19 cellular contexts compared by ENCODE assay signal in genomic region chrX:150655713-150656266, GRCh38. TPM values are rescaled to one million over a fixed set of nuclear protein-coding genes. Genes with fewer than 3 reads are reported as not detected.
DNase-seq lines count a peak whose midpoint lies in the region; ATAC-seq, FAIRE-seq and TF ChIP-seq lines count a peak whose summit lies in the region.
"Had no signal": no experiment of that assay in that cellular context is flagged by ENCODE, and none has a peak within 500 bp of the region (broad histone marks: within the 10 kb centered on the region; RNA-seq: fewer than 3 reads in every experiment).

No MANE protein-coding gene starts in this region.

- no peak for TF ChIP-seq RAD21 in HepG2 (CRISPR knock-in tag; IDR thresholded peaks at IDR 0.05)

- H3F3A ChIP-seq in PC-9 (ENCODE audit: insufficient read depth, low read depth), result no peaks in the 10 kb centered on the region

- POLR2A ChIA-PET in HepG2 (lab: Yijun Ruan, JAX), result no interaction called here
- POLR2A ChIA-PET in PC-9 (lab: Charles Lee; ENCODE audit: unreplicated experiment), result no interaction called here

- no TSS peak for BruUV-seq in HepG2 (replicated peaks; lab: Mats Ljungman, UMichigan)
- BruUV-seq in PC-9 (replicated peaks; lab: Mats Ljungman, UMichigan), result no TSS peak

- peaks cover 3% of the 10 kb centered on the region for H3K4me1 Mint-ChIP-seq in astrocyte (ENCODE audit: low read depth, unreplicated experiment)
- H3K4me1 Mint-ChIP-seq: H9, IgD-negative memory B cell had no signal

- DNase-seq in HCEC 1CT (peak; percentile 3), astrocyte (ENCODE audit: low read depth) (no peak), HepG2 (ENCODE audit: low spot score) (no peak), NCI-H526 (lab: John Stamatoyannopoulos, UW) (no peak), SW 1271 (lab: John Stamatoyannopoulos, UW) (no peak), PC-9 (no peak), NCI-H446 (lab: John Stamatoyannopoulos, UW) (no peak)
- DNase-seq: Calu3; CD8-positive, alpha-beta T cell; DMS79 treated with DMSO at 0.1 percent for 48 hours; H9; HFFc6; KG1 had no signal

- CTCF ChIA-PET in HepG2 (lab: Yijun Ruan, JAX; ENCODE audit: low intra/inter-chr PET ratio, low total read pairs) (no interaction called here), PC-9 (lab: Charles Lee) (no interaction called here)

- H3K36me3 ChIP-seq in astrocyte (ENCODE audit: insufficient read depth, low read length), result no peaks in the 10 kb centered on the region
- H3K36me3 ChIP-seq in HepG2 (replicated peaks in 1 of 2; ENCODE audit: control insufficient read depth in 1 of 2, insufficient read depth in 2 of 2, low read length in 2 of 2), result peaks cover 1 to 10% of the 10 kb centered on the region in 2 experiments; a peak in 2 of 5 replicates
- peaks cover 14% of the 10 kb centered on the region; the same call in 1 of the 2 replicates for H3K36me3 ChIP-seq in PC-9 (ENCODE audit: low read depth)

- intact Hi-C loops in HepG2 (cut with micrococcal nuclease; ENCODE audit: unreplicated experiment), result no loop called here
- intact Hi-C loops in PC-9 (cut with micrococcal nuclease; ENCODE audit: unreplicated experiment), result no loop called here

- WGBS in HepG2 (ENCODE audit: low lambda C conversion rate), result 97% methylated on average over 3 of the region's 3 CpGs

- ATAC-seq in HepG2, result no peak
- ATAC-seq: CD8-positive, alpha-beta T cell; GM12878 had no signal

- no peaks in the 10 kb centered on the region for H3K79me2 ChIP-seq in astrocyte (ENCODE audit: insufficient read depth, low read length)
- no peaks in the 10 kb centered on the region for H3K79me2 ChIP-seq in HepG2 (ENCODE audit: insufficient read depth, low read length)
- no peaks in the 10 kb centered on the region for H3K79me2 ChIP-seq in PC-9 (ENCODE audit: low read depth)

- H3K36me3 Mint-ChIP-seq in astrocyte (ENCODE audit: low read depth, unreplicated experiment), result peaks cover 4% of the 10 kb centered on the region
- H3K36me3 Mint-ChIP-seq: IgD-negative memory B cell had no signal

- TF ChIP-seq CTCF in astrocyte (IDR thresholded peaks at IDR 0.05; ENCODE audit: insufficient read depth, low read depth, low read length) (no peak), HepG2 (CRISPR knock-in tag; IDR thresholded peaks at IDR 0.05) (no peak), PC-9 (conservative IDR thresholded peaks at IDR 0.05) (no peak)

- TF ChIP-seq POLR2A in HepG2 (IDR thresholded peaks at IDR 0.05; ENCODE audit: insufficient read depth in 1 of 2, low read depth in 2 of 2, low read length in 2 of 2), result no peak

- no peak overlapping the region for H3K27ac Mint-ChIP-seq in astrocyte (ENCODE audit: unreplicated experiment)
- H3K27ac Mint-ChIP-seq: CD8-positive, alpha-beta T cell; H9; HFFc6; IgD-negative memory B cell had no signal

- H3K9me3 ChIP-seq in astrocyte (ENCODE audit: insufficient read depth, low read depth, low read length) (no peaks in the 10 kb centered on the region), HepG2 (ENCODE audit: low read length) (no peaks in the 10 kb centered on the region), PC-9 (ENCODE audit: insufficient read depth, low read depth) (no peaks in the 10 kb centered on the region)
- H3K9me3 ChIP-seq: BLaER1 had no signal

- in situ Hi-C loops in HepG2 (cut with HindIII; ENCODE audit: extremely low pct_ligation_motif_present, low pct_unique_long_range_greater_than_20kb), result no loop called here

- H4K20me1 ChIP-seq in astrocyte (ENCODE audit: insufficient read depth, low read length) (no peaks in the 10 kb centered on the region), HepG2 (ENCODE audit: insufficient read depth, low read length) (no peaks in the 10 kb centered on the region), PC-9 (ENCODE audit: insufficient read depth) (no peaks in the 10 kb centered on the region)
- H4K20me1 ChIP-seq: BLaER1 had no signal

- no peaks in the 10 kb centered on the region for H3K4me1 ChIP-seq in astrocyte (ENCODE audit: insufficient read depth, low read length)
- H3K4me1 ChIP-seq in HepG2 (ENCODE audit: insufficient read depth, low read length), result no peaks in the 10 kb centered on the region
- H3K4me1 ChIP-seq in PC-9 (replicated peaks; ENCODE audit: insufficient read depth), result no peaks in the 10 kb centered on the region
- H3K4me1 ChIP-seq: BLaER1 had no signal

- H3K4me2 ChIP-seq in astrocyte (ENCODE audit: low read length), result no peak overlapping the region
- no peak overlapping the region for H3K4me2 ChIP-seq in HepG2 (ENCODE audit: low read depth, low read length)
- H3K4me2 ChIP-seq in PC-9, result no peak overlapping the region
- H3K4me2 ChIP-seq: BLaER1 had no signal

- no peaks in the 10 kb centered on the region for H3K27me3 Mint-ChIP-seq in astrocyte (ENCODE audit: low read depth, unreplicated experiment)
- H3K27me3 Mint-ChIP-seq: IgD-negative memory B cell had no signal

- H3K4me3 ChIP-seq in astrocyte (ENCODE audit: insufficient read depth, low read depth, low read length), result no peak overlapping the region
- H3K4me3 ChIP-seq in HepG2 (replicated peaks in 1 of 3; ENCODE audit: insufficient read depth in 1 of 3, low read depth in 2 of 3, low read length in 3 of 3), result no peak overlapping the region
- H3K4me3 ChIP-seq in PC-9, result no peak overlapping the region
- H3K4me3 ChIP-seq: BLaER1, GM12878 had no signal

- H2AFZ ChIP-seq in astrocyte (ENCODE audit: low read depth, low read length) (no peak overlapping the region), HepG2 (ENCODE audit: low read length) (no peak overlapping the region), PC-9 (no peak overlapping the region)

- H3K4me3 Mint-ChIP-seq in astrocyte (ENCODE audit: unreplicated experiment), result no peak overlapping the region
- H3K4me3 Mint-ChIP-seq: CD14-positive monocyte; CD8-positive, alpha-beta T cell; H9; HFFc6; IgD-negative memory B cell had no signal

- TF ChIP-seq EP300 in HepG2 (IDR thresholded peaks at IDR 0.05; ENCODE audit: low read depth in 2 of 2, low read length in 2 of 2) (no peak), HepG2 (CRISPR knock-in tag; IDR thresholded peaks at IDR 0.05; ENCODE audit: borderline replicate concordance) (no peak)

- no peaks in the 10 kb centered on the region for H3K9me3 Mint-ChIP-seq in astrocyte (ENCODE audit: unreplicated experiment)
- H3K9me3 Mint-ChIP-seq: CD8-positive, alpha-beta T cell; HFFc6; IgD-negative memory B cell had no signal

- FAIRE-seq in astrocyte (lab: Jason Lieb, UNC), result peak; percentile 47
- FAIRE-seq in HepG2 (lab: Jason Lieb, UNC), result no peak
- FAIRE-seq: GM12878, GM19239 had no signal

- H3K27me3 ChIP-seq in astrocyte (ENCODE audit: insufficient read depth, low read length), result no peaks in the 10 kb centered on the region
- no peaks in the 10 kb centered on the region for H3K27me3 ChIP-seq in HepG2 (ENCODE audit: control insufficient read depth in 1 of 2, insufficient read depth in 2 of 2, low read length in 2 of 2)
- H3K27me3 ChIP-seq in PC-9 (ENCODE audit: insufficient read depth, low read depth), result no peaks in the 10 kb centered on the region
- H3K27me3 ChIP-seq: BLaER1 had no signal

- H3K9me2 ChIP-seq in PC-9 (ENCODE audit: insufficient read depth), result peaks cover 4% of the 10 kb centered on the region; the same call in 1 of the 2 replicates

- H3K27ac ChIP-seq in astrocyte (ENCODE audit: low read depth, low read length), result no peak overlapping the region
- H3K27ac ChIP-seq in HepG2 (ENCODE audit: extremely low read length, insufficient read depth, low read length), result no peak overlapping the region
- H3K27ac ChIP-seq in PC-9, result no peak overlapping the region
- H3K27ac ChIP-seq: BLaER1, HL-60 had no signal

- H3K9ac ChIP-seq in astrocyte (ENCODE audit: low read length) (no peak overlapping the region), HepG2 (ENCODE audit: insufficient read depth, low read depth, low read length) (no peak overlapping the region)
- H3K9ac ChIP-seq: BLaER1 had no signal

TF ChIP-seq in HepG2, 621 proteins besides CTCF, POLR2A, EP300 and RAD21:
- TF ChIP-seq ATF7 (IDR thresholded peaks at IDR 0.05) (peak; percentile 40; the same call in 1 of the 2 replicates), ATF7 (CRISPR knock-in tag; IDR thresholded peaks at IDR 0.05) (no peak), ZNF225 (CRISPR knock-in tag; IDR thresholded peaks at IDR 0.05) (no peak), MAFK (conservative IDR thresholded peaks at IDR 0.05 in 1 of 2, IDR thresholded peaks at IDR 0.05 in 1 of 2; ENCODE audit: low read length in 2 of 2) (peak in 1 of 2 experiments; percentile 29; a peak in 1 of 4 replicates)

RNA-seq across cellular contexts. Expression of gene MTMR1, which starts 37.4 kb away (rescaled TPM):
- total RNA-seq in astrocyte (14.9 and 18.6 TPM in 2 replicates), HepG2 (2016; rRNA removed; fragmentation: Illumina TruSeq; extraction: Trizol) (11.1 and 11.3 TPM in 2 replicates), PC-9 (2021) (26.2 and 41.3 TPM in 2 replicates)
- total RNA-seq in HepG2 (2016; cell fraction: cytosol; rRNA removed; fragmentation: Illumina TruSeq; extraction: Trizol; ENCODE audit: low read depth), result 4.9 and 6.2 TPM in 2 replicates
- 10.8 and 10.9 TPM in 2 replicates for total RNA-seq in HepG2 (2016; cell fraction: insoluble cytoplasmic fraction; rRNA removed; fragmentation: Illumina TruSeq; extraction: Trizol)
- 6.2 and 6.4 TPM in 2 replicates for total RNA-seq in HepG2 (2016; cell fraction: membrane; rRNA removed; fragmentation: Illumina TruSeq; extraction: Trizol)
- 11.7 and 14.6 TPM in 2 replicates for total RNA-seq in HepG2 (2016; cell fraction: nucleus; rRNA removed; fragmentation: Illumina TruSeq; extraction: Trizol)
- 8.9 and 9.1 TPM in 2 replicates for polyA plus RNA-seq in HepG2 (2011; rRNA removed)
- polyA plus RNA-seq in HepG2 (2011; cell fraction: cytosol; rRNA removed), result 5.0 and 5.7 TPM in 2 replicates
- 20.2 and 23.1 TPM in 2 replicates for polyA plus RNA-seq in HepG2 (2011; cell fraction: nucleus; rRNA removed)
- 6.0 and 7.7 TPM in 2 replicates for polyA plus RNA-seq in HepG2 (2012)
- 0.63 and 0.69 TPM in 2 replicates for polyA plus RNA-seq in HepG2 (2016; cell fraction: cytosol; fragmentation: Illumina TruSeq; extraction: Trizol; ENCODE audit: low read depth)
- 9.7 and 9.8 TPM in 2 replicates for polyA plus RNA-seq in HepG2 (2016; cell fraction: insoluble cytoplasmic fraction; fragmentation: Illumina TruSeq; extraction: Trizol; ENCODE audit: low read depth)
- 2.2 and 2.4 TPM in 2 replicates for polyA plus RNA-seq in HepG2 (2016; cell fraction: membrane; fragmentation: Illumina TruSeq; extraction: Trizol; ENCODE audit: low read depth)
- polyA plus RNA-seq in HepG2 (2016; cell fraction: nucleus; fragmentation: Illumina TruSeq; extraction: Trizol; ENCODE audit: insufficient read depth, low read depth), result 22.9 and 26.7 TPM in 2 replicates
- polyA minus RNA-seq in HepG2 (2011; rRNA and poly(A)+ RNA removed; ENCODE audit: low replicate concordance), result 8.6 and 32.8 TPM in 2 replicates
- polyA minus RNA-seq in HepG2 (2011; cell fraction: cytosol; rRNA and poly(A)+ RNA removed), result 6.1 and 9.3 TPM in 2 replicates
- 16.8 and 20.5 TPM in 2 replicates for polyA minus RNA-seq in HepG2 (2011; cell fraction: nucleus; rRNA and poly(A)+ RNA removed)
